15 cellular contexts compared by ENCODE assay signal in genomic region chr2:207484444-207485391, GRCh38. TPM values are rescaled to one million over a fixed set of nuclear protein-coding genes. Genes with fewer than 3 reads are reported as not detected.
DNase-seq lines count a peak whose midpoint lies in the region; ATAC-seq and TF ChIP-seq lines count a peak whose summit lies in the region.
"Had no signal": no experiment of that assay in that cellular context is flagged by ENCODE, and none has a peak within 500 bp of the region (broad histone marks: within the 10 kb centered on the region; RNA-seq: fewer than 3 reads in every experiment).

No MANE protein-coding gene starts in this region.

- H3K4me1 Mint-ChIP-seq in CD14-positive monocyte = peaks cover 24% of the 10 kb centered on the region

- H3K9me3 Mint-ChIP-seq in CD14-positive monocyte = peaks cover 0 to 2% (median 0%) of the 10 kb centered on the region in 7 donors
- H3K9me3 Mint-ChIP-seq: mesothelial cell of epicardium had no signal

- TF ChIP-seq CTCF in CD14-positive monocyte (IDR thresholded peaks at IDR 0.05) (no peak), fibroblast of the aortic adventitia (IDR thresholded peaks at IDR 0.05; ENCODE audit: insufficient read depth, low read length) (no peak)

- peaks cover 0 to 2% (median 0%) of the 10 kb centered on the region in 3 donors for H3K27me3 Mint-ChIP-seq in CD14-positive monocyte (ENCODE audit: low read depth in 3 of 3)

- peak overlapping the region in 5 of 7 donors; percentile 0 to 72 (median 28) for H3K27ac Mint-ChIP-seq in CD14-positive monocyte
- H3K27ac Mint-ChIP-seq: mesothelial cell of epicardium had no signal

- H3K36me3 Mint-ChIP-seq in CD14-positive monocyte = peaks cover 0 to 6% of the 10 kb centered on the region in 2 donors
- H3K36me3 Mint-ChIP-seq: mesothelial cell of epicardium had no signal

- H3K4me3 Mint-ChIP-seq in CD14-positive monocyte = no peak overlapping the region
- H3K4me3 Mint-ChIP-seq: mesothelial cell of epicardium had no signal

- peak; percentile 92 for ATAC-seq in GM19395 (IDR thresholded peaks at IDR 0.05; ENCODE audit: unreplicated experiment)
- peak; percentile 75 for ATAC-seq in HG03103 (IDR thresholded peaks at IDR 0.05; ENCODE audit: low read depth, unreplicated experiment)
- ATAC-seq in HG03196 (IDR thresholded peaks at IDR 0.05; ENCODE audit: unreplicated experiment) = no peak

- no peak for DNase-seq in CD14-positive monocyte (ENCODE audit: low spot score)
- DNase-seq in fibroblast of the aortic adventitia (ENCODE audit: low read depth) = peak; percentile 35
- no peak for DNase-seq in NCI-H187 treated with DMSO at 0.1 percent for 48 hours (lab: John Stamatoyannopoulos, UW)
- DNase-seq in activated CD4-positive, alpha-beta T cell treated with anti-CD3 and anti-CD28 coated beads for 4 hours = no peak
- no peak for DNase-seq in CD1c-positive myeloid dendritic cell (ENCODE audit: extremely low spot score)
- DNase-seq: activated CD8-positive, alpha-beta memory T cell treated with anti-CD3 and anti-CD28 coated beads, Interleukin-2, amount 50 U/mL, for 4 hours; foreskin fibroblast; HCEC 1CT; KG1; NCI-H524; stimulated activated naive CD4-positive, alpha-beta T cell had no signal

- intact Hi-C loops in CD14-positive monocyte (cut with micrococcal nuclease) = loop anchor here (5.0 kb wide), 1 partner anchor 43 kb away; the partner anchor contains the start of gene CREB1 (in 2 of the 2)

- no peak overlapping the region for H3K4me3 ChIP-seq in fibroblast of the aortic adventitia (ENCODE audit: low read depth, low read length)

RNA-seq across cellular contexts. Expression of gene CREB1, which starts 45.0 kb away (rescaled TPM):
- polyA plus RNA-seq in CD14-positive monocyte = 10 to 100 TPM; 55.2 to 60.5 TPM
- total RNA-seq in fibroblast of the aortic adventitia (ENCODE audit: low replicate concordance) = 28.6 and 52.4 TPM in 2 replicates
